In genomic region chr10:108629843-108630242, GRCh38 we compare ENCODE assay signal across 1 cellular context.
TF ChIP-seq lines count a peak whose summit lies in the region.

No MANE protein-coding gene starts in this region.

TF ChIP-seq in GM23338, 12 proteins besides CTCF, POLR2A, EP300 and RAD21:
- TF ChIP-seq, protein P1, sequence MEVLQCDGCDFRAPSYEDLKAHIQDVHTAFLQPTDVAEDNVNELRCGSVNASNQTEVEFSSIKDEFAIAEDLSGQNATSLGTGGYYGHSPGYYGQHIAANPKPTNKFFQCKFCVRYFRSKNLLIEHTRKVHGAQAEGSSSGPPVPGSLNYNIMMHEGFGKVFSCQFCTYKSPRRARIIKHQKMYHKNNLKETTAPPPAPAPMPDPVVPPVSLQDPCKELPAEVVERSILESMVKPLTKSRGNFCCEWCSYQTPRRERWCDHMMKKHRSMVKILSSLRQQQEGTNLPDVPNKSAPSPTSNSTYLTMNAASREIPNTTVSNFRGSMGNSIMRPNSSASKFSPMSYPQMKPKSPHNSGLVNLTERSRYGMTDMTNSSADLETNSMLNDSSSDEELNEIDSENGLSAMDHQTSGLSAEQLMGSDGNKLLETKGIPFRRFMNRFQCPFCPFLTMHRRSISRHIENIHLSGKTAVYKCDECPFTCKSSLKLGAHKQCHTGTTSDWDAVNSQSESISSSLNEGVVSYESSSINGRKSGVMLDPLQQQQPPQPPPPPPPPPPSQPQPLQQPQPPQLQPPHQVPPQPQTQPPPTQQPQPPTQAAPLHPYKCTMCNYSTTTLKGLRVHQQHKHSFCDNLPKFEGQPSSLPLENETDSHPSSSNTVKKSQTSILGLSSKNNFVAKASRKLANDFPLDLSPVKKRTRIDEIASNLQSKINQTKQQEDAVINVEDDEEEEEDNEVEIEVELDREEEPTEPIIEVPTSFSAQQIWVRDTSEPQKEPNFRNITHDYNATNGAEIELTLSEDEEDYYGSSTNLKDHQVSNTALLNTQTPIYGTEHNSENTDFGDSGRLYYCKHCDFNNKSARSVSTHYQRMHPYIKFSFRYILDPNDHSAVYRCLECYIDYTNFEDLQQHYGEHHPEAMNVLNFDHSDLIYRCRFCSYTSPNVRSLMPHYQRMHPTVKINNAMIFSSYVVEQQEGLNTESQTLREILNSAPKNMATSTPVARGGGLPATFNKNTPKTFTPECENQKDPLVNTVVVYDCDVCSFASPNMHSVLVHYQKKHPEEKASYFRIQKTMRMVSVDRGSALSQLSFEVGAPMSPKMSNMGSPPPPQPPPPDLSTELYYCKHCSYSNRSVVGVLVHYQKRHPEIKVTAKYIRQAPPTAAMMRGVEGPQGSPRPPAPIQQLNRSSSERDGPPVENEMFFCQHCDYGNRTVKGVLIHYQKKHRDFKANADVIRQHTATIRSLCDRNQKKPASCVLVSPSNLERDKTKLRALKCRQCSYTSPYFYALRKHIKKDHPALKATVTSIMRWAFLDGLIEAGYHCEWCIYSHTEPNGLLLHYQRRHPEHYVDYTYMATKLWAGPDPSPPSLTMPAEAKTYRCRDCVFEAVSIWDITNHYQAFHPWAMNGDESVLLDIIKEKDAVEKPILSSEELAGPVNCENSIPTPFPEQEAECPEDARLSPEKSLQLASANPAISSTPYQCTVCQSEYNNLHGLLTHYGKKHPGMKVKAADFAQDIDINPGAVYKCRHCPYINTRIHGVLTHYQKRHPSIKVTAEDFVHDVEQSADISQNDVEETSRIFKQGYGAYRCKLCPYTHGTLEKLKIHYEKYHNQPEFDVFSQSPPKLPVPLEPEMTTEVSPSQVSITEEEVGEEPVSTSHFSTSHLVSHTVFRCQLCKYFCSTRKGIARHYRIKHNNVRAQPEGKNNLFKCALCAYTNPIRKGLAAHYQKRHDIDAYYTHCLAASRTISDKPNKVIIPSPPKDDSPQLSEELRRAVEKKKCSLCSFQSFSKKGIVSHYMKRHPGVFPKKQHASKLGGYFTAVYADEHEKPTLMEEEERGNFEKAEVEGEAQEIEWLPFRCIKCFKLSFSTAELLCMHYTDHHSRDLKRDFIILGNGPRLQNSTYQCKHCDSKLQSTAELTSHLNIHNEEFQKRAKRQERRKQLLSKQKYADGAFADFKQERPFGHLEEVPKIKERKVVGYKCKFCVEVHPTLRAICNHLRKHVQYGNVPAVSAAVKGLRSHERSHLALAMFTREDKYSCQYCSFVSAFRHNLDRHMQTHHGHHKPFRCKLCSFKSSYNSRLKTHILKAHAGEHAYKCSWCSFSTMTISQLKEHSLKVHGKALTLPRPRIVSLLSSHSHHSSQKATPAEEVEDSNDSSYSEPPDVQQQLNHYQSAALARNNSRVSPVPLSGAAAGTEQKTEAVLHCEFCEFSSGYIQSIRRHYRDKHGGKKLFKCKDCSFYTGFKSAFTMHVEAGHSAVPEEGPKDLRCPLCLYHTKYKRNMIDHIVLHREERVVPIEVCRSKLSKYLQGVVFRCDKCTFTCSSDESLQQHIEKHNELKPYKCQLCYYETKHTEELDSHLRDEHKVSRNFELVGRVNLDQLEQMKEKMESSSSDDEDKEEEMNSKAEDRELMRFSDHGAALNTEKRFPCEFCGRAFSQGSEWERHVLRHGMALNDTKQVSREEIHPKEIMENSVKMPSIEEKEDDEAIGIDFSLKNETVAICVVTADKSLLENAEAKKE (CRISPR knock-in tag; IDR thresholded peaks at IDR 0.05): no peak
- TF ChIP-seq JUNB (IDR thresholded peaks at IDR 0.05; ENCODE audit: unreplicated experiment): no peak
- no peak for TF ChIP-seq ETS1 (IDR thresholded peaks at IDR 0.05)
- TF ChIP-seq POLR2AphosphoS5 (IDR thresholded peaks at IDR 0.05; ENCODE audit: low read depth): no peak
- TF ChIP-seq STAT1 (IDR thresholded peaks at IDR 0.05; ENCODE audit: unreplicated experiment): no peak
- no peak for TF ChIP-seq CREB1 (CRISPR knock-in tag; IDR thresholded peaks at IDR 0.05; ENCODE audit: low read depth)
- no peak for TF ChIP-seq ZNF114 (CRISPR knock-in tag; IDR thresholded peaks at IDR 0.05)
- no peak for TF ChIP-seq EZH2phosphoT487 (IDR thresholded peaks at IDR 0.05; ENCODE audit: unreplicated experiment)
- no peak for TF ChIP-seq EZH2 (IDR thresholded peaks at IDR 0.05; ENCODE audit: low read depth, unreplicated experiment)
- TF ChIP-seq, protein P2, sequence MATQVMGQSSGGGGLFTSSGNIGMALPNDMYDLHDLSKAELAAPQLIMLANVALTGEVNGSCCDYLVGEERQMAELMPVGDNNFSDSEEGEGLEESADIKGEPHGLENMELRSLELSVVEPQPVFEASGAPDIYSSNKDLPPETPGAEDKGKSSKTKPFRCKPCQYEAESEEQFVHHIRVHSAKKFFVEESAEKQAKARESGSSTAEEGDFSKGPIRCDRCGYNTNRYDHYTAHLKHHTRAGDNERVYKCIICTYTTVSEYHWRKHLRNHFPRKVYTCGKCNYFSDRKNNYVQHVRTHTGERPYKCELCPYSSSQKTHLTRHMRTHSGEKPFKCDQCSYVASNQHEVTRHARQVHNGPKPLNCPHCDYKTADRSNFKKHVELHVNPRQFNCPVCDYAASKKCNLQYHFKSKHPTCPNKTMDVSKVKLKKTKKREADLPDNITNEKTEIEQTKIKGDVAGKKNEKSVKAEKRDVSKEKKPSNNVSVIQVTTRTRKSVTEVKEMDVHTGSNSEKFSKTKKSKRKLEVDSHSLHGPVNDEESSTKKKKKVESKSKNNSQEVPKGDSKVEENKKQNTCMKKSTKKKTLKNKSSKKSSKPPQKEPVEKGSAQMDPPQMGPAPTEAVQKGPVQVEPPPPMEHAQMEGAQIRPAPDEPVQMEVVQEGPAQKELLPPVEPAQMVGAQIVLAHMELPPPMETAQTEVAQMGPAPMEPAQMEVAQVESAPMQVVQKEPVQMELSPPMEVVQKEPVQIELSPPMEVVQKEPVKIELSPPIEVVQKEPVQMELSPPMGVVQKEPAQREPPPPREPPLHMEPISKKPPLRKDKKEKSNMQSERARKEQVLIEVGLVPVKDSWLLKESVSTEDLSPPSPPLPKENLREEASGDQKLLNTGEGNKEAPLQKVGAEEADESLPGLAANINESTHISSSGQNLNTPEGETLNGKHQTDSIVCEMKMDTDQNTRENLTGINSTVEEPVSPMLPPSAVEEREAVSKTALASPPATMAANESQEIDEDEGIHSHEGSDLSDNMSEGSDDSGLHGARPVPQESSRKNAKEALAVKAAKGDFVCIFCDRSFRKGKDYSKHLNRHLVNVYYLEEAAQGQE (IDR thresholded peaks at IDR 0.05; ENCODE audit: unreplicated experiment): no peak
